Comparison of ENCODE assay signal across 12 cellular contexts in the genomic region with DNA sequence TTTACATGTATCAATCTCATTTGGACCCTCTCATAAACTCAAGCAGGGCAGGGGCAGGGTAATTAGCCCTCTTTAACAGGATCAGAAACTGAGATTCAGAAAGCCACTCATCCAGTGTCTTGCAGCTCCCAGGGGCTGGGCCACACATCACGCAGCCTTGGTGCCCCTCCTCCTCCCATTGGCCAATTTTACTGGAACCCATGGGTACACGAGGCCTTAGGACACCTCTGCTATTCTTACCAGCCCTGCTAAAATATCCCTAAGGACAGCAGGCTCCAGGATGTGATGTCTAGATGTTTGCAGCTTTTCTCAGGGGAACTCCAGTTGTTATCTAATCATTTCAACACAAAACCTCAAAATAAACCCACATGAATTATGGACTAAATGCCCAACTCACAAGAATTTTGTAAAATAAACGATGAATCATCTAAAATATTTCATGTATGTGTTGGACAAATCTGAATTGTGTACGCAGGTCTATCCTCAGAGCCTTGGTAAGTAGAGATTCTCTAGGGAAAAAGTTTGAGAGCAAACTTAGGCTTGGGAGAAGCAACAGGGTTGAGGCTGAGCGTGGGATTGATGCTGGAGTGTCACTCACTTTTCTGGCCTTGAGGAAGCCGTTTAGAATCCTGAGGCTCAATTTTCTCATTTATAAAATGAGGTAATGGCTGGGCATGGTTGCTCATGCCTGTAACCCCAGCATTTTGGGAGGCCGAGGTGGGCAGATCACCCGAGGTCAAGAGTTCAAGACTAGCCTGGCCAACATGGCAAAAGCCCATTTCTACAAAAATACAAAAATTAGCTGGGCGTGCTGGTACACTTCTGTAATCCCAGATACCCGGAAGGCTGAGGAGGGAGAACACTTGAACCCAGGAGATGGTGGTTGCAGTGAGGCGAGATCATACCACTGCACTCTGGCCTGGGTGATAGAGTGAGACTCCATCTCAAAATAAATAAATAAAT.
A peak's percentile ranks its signal among the peaks of the same experiment; 100 is the strongest.
DNase-seq lines count a peak whose midpoint lies in the region; FAIRE-seq and TF ChIP-seq lines count a peak whose summit lies in the region.
"Had no signal": no experiment of that assay in that cellular context is flagged by ENCODE, and none has a peak within 500 bp of the region (broad histone marks: within the 10 kb centered on the region; RNA-seq: fewer than 3 reads in every experiment).

No MANE protein-coding gene starts in this region.

- H3K9me3 Mint-ChIP-seq in nephron progenitor cell: no peaks in the 10 kb centered on the region

- peak; percentile 93 for DNase-seq in GM04504 (ENCODE audit: low read depth)
- no peak for DNase-seq in SK-N-SH
- peak; percentile 99 for DNase-seq in fibroblast of the aortic adventitia (ENCODE audit: low read depth)
- DNase-seq in DMS153 treated with DMSO at 0.1 percent for 48 hours (lab: John Stamatoyannopoulos, UW; ENCODE audit: unreplicated experiment): no peak
- no peak for DNase-seq in NCI-H1417 (lab: John Stamatoyannopoulos, UW)
- DNase-seq in nephron progenitor cell: no peak
- no peak for DNase-seq in GM19239 (ENCODE audit: insufficient read length, low spot score)
- DNase-seq: activated CD4-positive, CD25-positive, alpha-beta regulatory T cell treated with anti-CD3 and anti-CD28 coated beads, Interleukin-2, amount 50 U/mL, for 72 hours; NCI-H146; upper lobe of right lung had no signal

- H3K9me2 ChIP-seq in SK-N-SH: no peaks in the 10 kb centered on the region

- no peak overlapping the region for H3K4me3 Mint-ChIP-seq in nephron progenitor cell

- H3K4me3 ChIP-seq in SK-N-SH (ENCODE audit: low read depth in 2 of 2, low read length in 1 of 2) (no peak overlapping the region), fibroblast of the aortic adventitia (ENCODE audit: low read depth, low read length) (no peak overlapping the region), skeletal muscle satellite cell (ENCODE audit: low read length) (peak overlapping the region; percentile 10)
- H3K4me3 ChIP-seq: upper lobe of right lung had no signal

- peaks cover 38% of the 10 kb centered on the region for H3K27me3 Mint-ChIP-seq in nephron progenitor cell (ENCODE audit: low read depth, poor library complexity)

- H3K4me1 Mint-ChIP-seq in nephron progenitor cell: peaks cover 49% of the 10 kb centered on the region

- 58% methylated on average over 11 of the region's 11 CpGs for WGBS in SK-N-SH (ENCODE audit: low lambda C conversion rate)

- H2AFZ ChIP-seq in SK-N-SH (ENCODE audit: low read depth): no peak overlapping the region

- POLR2A ChIA-PET in SK-N-SH (lab: Yijun Ruan, JAX): no interaction called here

- H3K9me3 ChIP-seq in SK-N-SH: no peaks in the 10 kb centered on the region
- H3K9me3 ChIP-seq in skeletal muscle satellite cell (replicated peaks; ENCODE audit: low read length): no peaks in the 10 kb centered on the region
- H3K9me3 ChIP-seq: neutrophil, upper lobe of right lung had no signal

- H3K36me3 ChIP-seq in SK-N-SH (replicated peaks in 1 of 2; ENCODE audit: control insufficient read depth in 1 of 2, insufficient read depth in 2 of 2, low read length in 1 of 2) (no peaks in the 10 kb centered on the region), skeletal muscle satellite cell (ENCODE audit: insufficient read depth, low read length) (no peaks in the 10 kb centered on the region)
- H3K36me3 ChIP-seq: neutrophil, upper lobe of right lung had no signal

- H3K79me2 ChIP-seq in SK-N-SH (ENCODE audit: insufficient read depth): no peaks in the 10 kb centered on the region

- H3K4me2 ChIP-seq in SK-N-SH: peak overlapping the region; percentile 39; the same call in 1 of the 2 replicates
- H3K4me2 ChIP-seq in skeletal muscle satellite cell (ENCODE audit: low read length): peak overlapping the region; percentile 15

- TF ChIP-seq RAD21 in SK-N-SH (IDR thresholded peaks at IDR 0.05; ENCODE audit: low read length): no peak

- H3K27me3 ChIP-seq in SK-N-SH (ENCODE audit: insufficient read depth) (no peaks in the 10 kb centered on the region), skeletal muscle satellite cell (ENCODE audit: control insufficient read depth, insufficient read depth, low read length) (no peaks in the 10 kb centered on the region)
- H3K27me3 ChIP-seq: upper lobe of right lung had no signal

- no peak overlapping the region for H3K27ac Mint-ChIP-seq in nephron progenitor cell

- H3K36me3 Mint-ChIP-seq in nephron progenitor cell (ENCODE audit: low read depth): no peaks in the 10 kb centered on the region

- H4K20me1 ChIP-seq in SK-N-SH (ENCODE audit: insufficient read depth): no peaks in the 10 kb centered on the region

- TF ChIP-seq EP300 in SK-N-SH (IDR thresholded peaks at IDR 0.05; ENCODE audit: borderline replicate concordance in 1 of 2, low read depth in 1 of 2, low read length in 1 of 2): peak; percentile 20 to 94; a peak in 2 of 4 replicates

- H3K27ac ChIP-seq in SK-N-SH (ENCODE audit: low read depth in 2 of 2, low read length in 1 of 2): peak overlapping the region; percentile 48 to 99; a peak in 3 of 4 replicates
- H3K27ac ChIP-seq: neutrophil, upper lobe of right lung had no signal

- no peak for FAIRE-seq in GM19239 (lab: Jason Lieb, UNC)

- H3K9ac ChIP-seq in SK-N-SH (peak overlapping the region; percentile 75), skeletal muscle satellite cell (ENCODE audit: low read depth, low read length) (peak overlapping the region; percentile 81)

- CTCF ChIA-PET in SK-N-SH (lab: Yijun Ruan, JAX): interaction anchor here (1.1 kb wide), 1 partner anchor 12 kb away, joined by 3 read pairs; no protein-coding TSS in a partner anchor

- peaks cover 11 to 25% of the 10 kb centered on the region in 2 experiments; a peak in 3 of 4 replicates for H3K4me1 ChIP-seq in SK-N-SH (ENCODE audit: control insufficient read depth in 1 of 2, insufficient read depth in 2 of 2, low read depth in 1 of 2, low read length in 1 of 2)
- H3K4me1 ChIP-seq in skeletal muscle satellite cell (ENCODE audit: control insufficient read depth, insufficient read depth, low read length): peaks cover 45% of the 10 kb centered on the region

- H3F3A ChIP-seq in SK-N-SH (replicated peaks; ENCODE audit: insufficient read depth): peaks cover 25% of the 10 kb centered on the region

- TF ChIP-seq CTCF in SK-N-SH (IDR thresholded peaks at IDR 0.05) (no peak), fibroblast of the aortic adventitia (IDR thresholded peaks at IDR 0.05; ENCODE audit: insufficient read depth, low read length) (no peak), nephron progenitor cell (IDR thresholded peaks at IDR 0.05) (no peak)

TF ChIP-seq in SK-N-SH, 30 proteins besides CTCF, POLR2A, EP300 and RAD21 (continues in another document):
- TF ChIP-seq GABPA (IDR thresholded peaks at IDR 0.05; ENCODE audit: low read depth) (no peak), RCOR1 (IDR thresholded peaks at IDR 0.05; ENCODE audit: low read length) (no peak), TAF1 (IDR thresholded peaks at IDR 0.05; ENCODE audit: borderline replicate concordance, low read depth, low read length) (no peak; the same call in 1 of the 2 replicates), MEF2A (IDR thresholded peaks at IDR 0.05; ENCODE audit: borderline replicate concordance, low read depth) (peak; percentile 86; the same call in 1 of the 2 replicates), NRF1 (IDR thresholded peaks at IDR 0.05; ENCODE audit: low read depth, low read length) (no peak), SMC3 (IDR thresholded peaks at IDR 0.05; ENCODE audit: low read depth, low read length) (no peak), SIN3A (IDR thresholded peaks at IDR 0.05; ENCODE audit: borderline replicate concordance, low read depth, low read length) (no peak), EZH2phosphoT487 (IDR thresholded peaks at IDR 0.05; ENCODE audit: borderline replicate concordance, low read depth) (no peak), YY1 (IDR thresholded peaks at IDR 0.05; ENCODE audit: low read depth) (no peak), FOSL2 (IDR thresholded peaks at IDR 0.05; ENCODE audit: borderline replicate concordance, low read depth) (peak; percentile 94), NFIC (IDR thresholded peaks at IDR 0.05; ENCODE audit: borderline replicate concordance) (peak; percentile 68; the same call in 1 of the 2 replicates)
- TF ChIP-seq, protein P1, sequence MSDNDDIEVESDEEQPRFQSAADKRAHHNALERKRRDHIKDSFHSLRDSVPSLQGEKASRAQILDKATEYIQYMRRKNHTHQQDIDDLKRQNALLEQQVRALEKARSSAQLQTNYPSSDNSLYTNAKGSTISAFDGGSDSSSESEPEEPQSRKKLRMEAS (IDR thresholded peaks at IDR 0.05; ENCODE audit: low read depth): peak; percentile 72
- TF ChIP-seq, protein P2, sequence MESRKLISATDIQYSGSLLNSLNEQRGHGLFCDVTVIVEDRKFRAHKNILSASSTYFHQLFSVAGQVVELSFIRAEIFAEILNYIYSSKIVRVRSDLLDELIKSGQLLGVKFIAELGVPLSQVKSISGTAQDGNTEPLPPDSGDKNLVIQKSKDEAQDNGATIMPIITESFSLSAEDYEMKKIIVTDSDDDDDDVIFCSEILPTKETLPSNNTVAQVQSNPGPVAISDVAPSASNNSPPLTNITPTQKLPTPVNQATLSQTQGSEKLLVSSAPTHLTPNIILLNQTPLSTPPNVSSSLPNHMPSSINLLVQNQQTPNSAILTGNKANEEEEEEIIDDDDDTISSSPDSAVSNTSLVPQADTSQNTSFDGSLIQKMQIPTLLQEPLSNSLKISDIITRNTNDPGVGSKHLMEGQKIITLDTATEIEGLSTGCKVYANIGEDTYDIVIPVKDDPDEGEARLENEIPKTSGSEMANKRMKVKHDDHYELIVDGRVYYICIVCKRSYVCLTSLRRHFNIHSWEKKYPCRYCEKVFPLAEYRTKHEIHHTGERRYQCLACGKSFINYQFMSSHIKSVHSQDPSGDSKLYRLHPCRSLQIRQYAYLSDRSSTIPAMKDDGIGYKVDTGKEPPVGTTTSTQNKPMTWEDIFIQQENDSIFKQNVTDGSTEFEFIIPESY (IDR thresholded peaks at IDR 0.05; ENCODE audit: borderline replicate concordance, low read depth): no peak
- TF ChIP-seq, protein P3, sequence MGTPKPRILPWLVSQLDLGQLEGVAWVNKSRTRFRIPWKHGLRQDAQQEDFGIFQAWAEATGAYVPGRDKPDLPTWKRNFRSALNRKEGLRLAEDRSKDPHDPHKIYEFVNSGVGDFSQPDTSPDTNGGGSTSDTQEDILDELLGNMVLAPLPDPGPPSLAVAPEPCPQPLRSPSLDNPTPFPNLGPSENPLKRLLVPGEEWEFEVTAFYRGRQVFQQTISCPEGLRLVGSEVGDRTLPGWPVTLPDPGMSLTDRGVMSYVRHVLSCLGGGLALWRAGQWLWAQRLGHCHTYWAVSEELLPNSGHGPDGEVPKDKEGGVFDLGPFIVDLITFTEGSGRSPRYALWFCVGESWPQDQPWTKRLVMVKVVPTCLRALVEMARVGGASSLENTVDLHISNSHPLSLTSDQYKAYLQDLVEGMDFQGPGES (IDR thresholded peaks at IDR 0.05; ENCODE audit: low read depth, low read length): no peak

Comparison
In these comparisons a context has a peak if more than half of its experiments do, and no peak if none do; other contexts are left out.
1. DNase-seq: peak in GM04504 (single experiment) and fibroblast of the aortic adventitia (single experiment); none in SK-N-SH (single experiment), DMS153 treated with DMSO at 0.1 percent for 48 hours (single experiment), NCI-H1417 (0 of 3), nephron progenitor cell (single experiment) and GM19239 (single experiment).